In genomic region chrY:17812686-17813085, GRCh38 we compare ENCODE assay signal across 3 cellular contexts.
DNase-seq lines count a peak whose midpoint lies in the region; ATAC-seq, FAIRE-seq and TF ChIP-seq lines count a peak whose summit lies in the region.
"Not testable (repeated sequence)": the region's sequence is repeated elsewhere in the genome, so short reads cannot be mapped to it uniquely, and the experiment has no call there.

No MANE protein-coding gene starts in this region.

- intact Hi-C loops in gastrocnemius medialis (cut with DNase I; ENCODE audit: low total_unique reads) = not testable (repeated sequence)

- FAIRE-seq in RCC 7860 (lab: Jason Lieb, UNC) = peak; percentile 44

- not testable (repeated sequence) for H3K9me3 ChIP-seq in RWPE2 (ENCODE audit: severe bottlenecking); gastrocnemius medialis

- not testable (repeated sequence) for H3K36me3 ChIP-seq in RWPE2 (ENCODE audit: low read depth); gastrocnemius medialis

- in situ Hi-C loops in gastrocnemius medialis (cut with MboI; ENCODE audit: low sequenced_read_pairs in 4 of 4) = not testable (repeated sequence)

- H3K27ac ChIP-seq in RWPE2 (ENCODE audit: poor library complexity, severe bottlenecking); gastrocnemius medialis: not testable (repeated sequence)

- not testable (repeated sequence) for H3K4me3 ChIP-seq in RWPE2 (ENCODE audit: severe bottlenecking); gastrocnemius medialis

- ATAC-seq in RWPE2 (ENCODE audit: low read depth) = peak; percentile 63
- ATAC-seq in gastrocnemius medialis = peak; percentile 66 to 75

- not testable (repeated sequence) for TF ChIP-seq CTCF in RWPE2 (IDR thresholded peaks at IDR 0.05; ENCODE audit: poor library complexity, severe bottlenecking); gastrocnemius medialis (IDR thresholded peaks at IDR 0.05 in 4 of 5, conservative IDR thresholded peaks at IDR 0.05 in 1 of 5)

- not testable (repeated sequence) for DNase-seq in RCC 7860 (ENCODE audit: low spot score); RWPE2 (ENCODE audit: low spot score); gastrocnemius medialis

- H3K27me3 ChIP-seq in RWPE2 (ENCODE audit: insufficient read depth, poor library complexity, severe bottlenecking); gastrocnemius medialis: not testable (repeated sequence)

- TF ChIP-seq POLR2A in gastrocnemius medialis (IDR thresholded peaks at IDR 0.05) = not testable (repeated sequence)

- H3K4me1 ChIP-seq in RWPE2 (ENCODE audit: insufficient read depth, poor library complexity, severe bottlenecking); gastrocnemius medialis: not testable (repeated sequence)
